ENCODE assay signal across 9 cellular contexts in the genomic region with DNA sequence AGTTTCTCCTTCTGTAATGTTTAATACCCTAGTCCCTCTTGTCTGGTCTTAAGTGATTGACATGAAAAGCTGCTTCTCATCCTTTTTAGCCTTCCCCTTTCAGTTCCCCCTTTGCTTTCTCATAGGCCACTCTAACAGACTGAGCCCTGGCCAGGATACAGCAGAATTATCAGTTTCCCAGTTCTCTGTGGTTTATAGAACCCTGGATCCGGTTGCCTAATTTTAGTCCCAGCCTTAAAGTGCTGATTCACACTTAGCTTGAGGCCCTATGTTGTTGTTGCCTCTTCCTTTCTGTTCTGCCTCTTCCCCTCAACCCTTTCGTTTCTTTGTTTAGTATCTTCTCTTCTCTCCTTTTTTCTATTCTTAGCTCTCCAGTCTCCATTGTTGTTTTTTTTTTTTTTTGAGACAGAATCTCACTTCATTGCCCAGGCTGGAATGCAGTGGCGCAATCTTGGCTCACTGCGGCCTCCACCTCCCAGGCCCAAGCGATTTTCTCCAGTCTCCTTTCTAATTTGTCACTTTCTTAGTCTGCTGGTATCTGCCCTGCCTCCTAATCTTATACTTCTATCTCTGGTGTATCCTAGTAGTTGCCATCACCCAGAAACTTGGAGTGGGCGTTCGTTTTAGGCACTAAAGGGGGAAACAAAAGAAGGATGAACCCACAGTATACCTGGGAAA. TPM values are rescaled to one million over a fixed set of nuclear protein-coding genes. Genes with fewer than 3 reads are reported as not detected.
DNase-seq lines count a peak whose midpoint lies in the region; ATAC-seq and TF ChIP-seq lines count a peak whose summit lies in the region.
"Had no signal": no experiment of that assay in that cellular context is flagged by ENCODE, and none has a peak within 500 bp of the region (broad histone marks: within the 10 kb centered on the region; RNA-seq: fewer than 3 reads in every experiment).

No MANE protein-coding gene starts in this region.

- 57 to 67% (median 64%) methylated on average over 7 of the region's 7 CpGs for WGBS in adrenal gland, 4 donors
- WGBS in right lobe of liver (ENCODE audit: insufficient coverage, low coverage, low lambda C conversion rate, missing lambda C conversion rate): 48% methylated on average over 7 of the region's 7 CpGs

- TF ChIP-seq POLR2A in adrenal gland (IDR thresholded peaks at IDR 0.05) (no peak), right lobe of liver (IDR thresholded peaks at IDR 0.05) (no peak)

- TF ChIP-seq CTCF in adrenal gland (IDR thresholded peaks at IDR 0.05) (no peak), right lobe of liver (IDR thresholded peaks at IDR 0.05) (no peak)

- H3K27me3 ChIP-seq in adrenal gland: no peaks in the 10 kb centered on the region
- no peaks in the 10 kb centered on the region for H3K27me3 ChIP-seq in right lobe of liver
- H3K27me3 ChIP-seq: gastrocnemius medialis had no signal

- H3K27ac ChIP-seq in adrenal gland (peak overlapping the region in 2 of 5 donors; percentile 45), right lobe of liver (peak overlapping the region in 2 of 3 donors; percentile 38 to 45)
- H3K27ac ChIP-seq: gastrocnemius medialis had no signal

- H3K4me3 ChIP-seq in adrenal gland: no peak overlapping the region
- H3K4me3 ChIP-seq in right lobe of liver: no peak overlapping the region
- H3K4me3 ChIP-seq: gastrocnemius medialis had no signal

- intact Hi-C loops in adrenal gland (cut with DNase I) (no loop called here), right lobe of liver (cut with DNase I) (no loop called here)

- H3K9me3 ChIP-seq in adrenal gland (replicated peaks in 1 of 3) (no peaks in the 10 kb centered on the region), right lobe of liver (no peaks in the 10 kb centered on the region)
- H3K9me3 ChIP-seq: gastrocnemius medialis had no signal

- ATAC-seq in GM19395 (IDR thresholded peaks at IDR 0.05; ENCODE audit: unreplicated experiment) (peak; percentile 59), right lobe of liver (peak; percentile 64 to 74 (median 68)), GM18861 (IDR thresholded peaks at IDR 0.05; ENCODE audit: unreplicated experiment) (no peak)

- H3K4me1 ChIP-seq in adrenal gland (replicated peaks in 1 of 2): peaks cover 0 to 9% of the 10 kb centered on the region in 2 donors
- no peaks in the 10 kb centered on the region for H3K4me1 ChIP-seq in right lobe of liver

- DNase-seq in Ammon's horn (ENCODE audit: low spot score) (peak; percentile 73), Kasumi-1 (lab: John Stamatoyannopoulos, UW) (peak; percentile 98 to 99), adrenal gland (peak in 4 of 7 donors; percentile 28 to 47 (median 38)), right lobe of liver (no peak), NCI-H2081 treated with DMSO at 0.1 percent for 48 hours (lab: John Stamatoyannopoulos, UW) (no peak), NCI-H2107 (lab: John Stamatoyannopoulos, UW) (no peak)
- DNase-seq: gastrocnemius medialis had no signal

- H3K36me3 ChIP-seq in adrenal gland (replicated peaks in 1 of 2): no peaks in the 10 kb centered on the region
- no peaks in the 10 kb centered on the region for H3K36me3 ChIP-seq in right lobe of liver
- H3K36me3 ChIP-seq: gastrocnemius medialis had no signal

RNA-seq across cellular contexts. Expression of a gene that starts 2.9 kb away (rescaled TPM):
- total RNA-seq in adrenal gland (10 to 100 TPM in 1 of 8 donors, 1 to 10 TPM in 7; 4.2 to 16.6 (median 7.1) TPM), right lobe of liver (1 to 10 TPM; 2.3 to 5.8 (median 3.7) TPM)
- polyA plus RNA-seq in adrenal gland: 1 to 10 TPM; 4.3 to 9.8 (median 4.6) TPM

RNA-seq across cellular contexts. Expression of a gene that starts 19.6 kb away (rescaled TPM):
- 1 to 10 TPM in 6 of 8 donors, under 1 TPM in 1, not detected in 1; 0.28 to 9.4 (median 4.1) TPM for total RNA-seq in adrenal gland
- polyA plus RNA-seq in adrenal gland: under 1 TPM; 0.60 to 0.80 (median 0.67) TPM
- total RNA-seq in right lobe of liver: not detected
- total RNA-seq: gastrocnemius medialis had no signal

RNA-seq across cellular contexts. Expression of a gene that starts 56.7 kb away (rescaled TPM):
- 10 to 100 TPM in 6 of 8 donors, 1 to 10 TPM in 2; 2.7 to 32.6 (median 14.7) TPM for total RNA-seq in adrenal gland
- polyA plus RNA-seq in adrenal gland: 10 to 100 TPM in 1 of 3 donors, 1 to 10 TPM in 2; 6.0 to 10.9 (median 9.9) TPM
- total RNA-seq in right lobe of liver: 1 to 10 TPM; 2.9 to 9.7 (median 5.6) TPM

Comparison
In these comparisons a context has a peak if more than half of its experiments do, and no peak if none do; other contexts are left out.
1. DNase-seq: peak in Ammon's horn (single experiment), Kasumi-1 (2 of 2) and adrenal gland (4 of 7); none in right lobe of liver (0 of 3), NCI-H2081 treated with DMSO at 0.1 percent for 48 hours (single experiment) and NCI-H2107 (single experiment).